ENCODE assay signal across 18 cellular contexts in genomic region chr6:88481519-88481918, GRCh38.
DNase-seq lines count a peak whose midpoint lies in the region; TF ChIP-seq lines count a peak whose summit lies in the region.
"Had no signal": no experiment of that assay in that cellular context is flagged by ENCODE, and none has a peak within 500 bp of the region (broad histone marks: within the 10 kb centered on the region; RNA-seq: fewer than 3 reads in every experiment).

No MANE protein-coding gene starts in this region.

- CTCF ChIA-PET in OCI-LY7 (lab: Charles Lee; ENCODE audit: unreplicated experiment) = interaction anchor here (1.1 kb wide), 1 partner anchor 13 kb away, joined by 3 read pairs; no protein-coding TSS in a partner anchor

- H3F3A ChIP-seq in neural progenitor cell (ENCODE audit: low read depth) = peaks cover 25% of the 10 kb centered on the region

- no peaks in the 10 kb centered on the region for H3K27me3 ChIP-seq in BLaER1
- H3K27me3 ChIP-seq in neural progenitor cell = no peaks in the 10 kb centered on the region

- H3K79me2 ChIP-seq in OCI-LY7 (ENCODE audit: insufficient read depth, low read depth, low read length) = no peaks in the 10 kb centered on the region
- H3K79me2 ChIP-seq in neural progenitor cell (ENCODE audit: low read depth) = no peaks in the 10 kb centered on the region

- H3K27ac Mint-ChIP-seq in neural progenitor cell = peak overlapping the region; percentile 78
- H3K27ac Mint-ChIP-seq: B cell; CD4-positive, alpha-beta memory T cell had no signal

- DNase-seq in OCI-LY7 (ENCODE audit: low spot score) = no peak
- no peak for DNase-seq in neural progenitor cell (ENCODE audit: low spot score)
- DNase-seq in NCI-H1417 (lab: John Stamatoyannopoulos, UW) = no peak
- no peak for DNase-seq in NOMO-1 (lab: John Stamatoyannopoulos, UW; ENCODE audit: unreplicated experiment in 2 of 2)
- no peak for DNase-seq in NCI-H345 (lab: John Stamatoyannopoulos, UW)
- DNase-seq: C1 segment of cervical spinal cord; Calu3; CD4-positive, alpha-beta memory T cell; COR-L47; DMS53; DMS79 treated with DMSO at 0.1 percent for 48 hours; GF-D8; GM23248; H7; HCEC 1CT had no signal

- H3K4me1 ChIP-seq in BLaER1 (peaks cover 27% of the 10 kb centered on the region), OCI-LY7 (ENCODE audit: insufficient read depth, low read length, poor library complexity, severe bottlenecking) (peaks cover 27% of the 10 kb centered on the region), neural progenitor cell (peaks cover 30% of the 10 kb centered on the region)

- H3K4me3 ChIP-seq in BLaER1 (no peak overlapping the region), OCI-LY7 (ENCODE audit: low read depth, low read length, poor library complexity, severe bottlenecking) (no peak overlapping the region), neural progenitor cell (no peak overlapping the region)
- H3K4me3 ChIP-seq: GM23248 had no signal

- no peak overlapping the region for H3K9ac ChIP-seq in BLaER1
- no peak overlapping the region for H3K9ac ChIP-seq in neural progenitor cell
- H3K9ac ChIP-seq: GM23248 had no signal

- H3K4me2 ChIP-seq in BLaER1 = peak overlapping the region; percentile 62
- H3K4me2 ChIP-seq in OCI-LY7 (ENCODE audit: low read length) = no peak overlapping the region
- H3K4me2 ChIP-seq in neural progenitor cell = peak overlapping the region; percentile 63

- no peaks in the 10 kb centered on the region for H3K9me2 ChIP-seq in OCI-LY7 (ENCODE audit: insufficient read depth, low read length)

- peaks cover 39% of the 10 kb centered on the region for H3K9me3 Mint-ChIP-seq in neural progenitor cell

- H2AFZ ChIP-seq in OCI-LY7 (ENCODE audit: low read length) = peak overlapping the region; percentile 84; the same call in 1 of the 2 replicates
- no peak overlapping the region for H2AFZ ChIP-seq in neural progenitor cell (replicated peaks)
- H2AFZ ChIP-seq: GM23248 had no signal

- no peak for TF ChIP-seq CTCF in OCI-LY7 (conservative IDR thresholded peaks at IDR 0.05; ENCODE audit: low read length)
- TF ChIP-seq CTCF in neural progenitor cell (IDR thresholded peaks at IDR 0.05) = no peak

- no peaks in the 10 kb centered on the region for H4K20me1 ChIP-seq in BLaER1
- H4K20me1 ChIP-seq in OCI-LY7 (ENCODE audit: insufficient read depth, low read length) = no peaks in the 10 kb centered on the region
- H4K20me1 ChIP-seq in neural progenitor cell (ENCODE audit: low read depth) = no peaks in the 10 kb centered on the region

- H3K9me3 ChIP-seq in BLaER1 (peaks cover 18% of the 10 kb centered on the region), OCI-LY7 (ENCODE audit: low read length) (peaks cover 31% of the 10 kb centered on the region; the same call in 1 of the 2 replicates), neural progenitor cell (ENCODE audit: low read depth) (peaks cover 21% of the 10 kb centered on the region)

- BruUV-seq in OCI-LY7 (replicated peaks; lab: Mats Ljungman, UMichigan) = no TSS peak

- H3K27ac ChIP-seq in BLaER1 = no peak overlapping the region
- no peak overlapping the region for H3K27ac ChIP-seq in OCI-LY7 (ENCODE audit: low read depth, low read length, poor library complexity, severe bottlenecking)
- H3K27ac ChIP-seq in neural progenitor cell = no peak overlapping the region
- H3K27ac ChIP-seq: 22Rv1, GM23248 had no signal

- H3K36me3 ChIP-seq in BLaER1 = no peaks in the 10 kb centered on the region
- H3K36me3 ChIP-seq in OCI-LY7 (ENCODE audit: insufficient read depth, low read length) = no peaks in the 10 kb centered on the region
- no peaks in the 10 kb centered on the region for H3K36me3 ChIP-seq in neural progenitor cell

- intact Hi-C loops in OCI-LY7 (cut with micrococcal nuclease; ENCODE audit: unreplicated experiment) = no loop called here

- peaks cover 6% of the 10 kb centered on the region for H3K27me3 Mint-ChIP-seq in neural progenitor cell (ENCODE audit: insufficient read depth, low read depth)
- H3K27me3 Mint-ChIP-seq: B cell had no signal

- POLR2A ChIA-PET in OCI-LY7 (lab: Charles Lee) = interaction anchor here (0.6 to 1.1 kb wide), 2 partner anchors 9 to 757 kb away, joined by 4 to 6 read pairs; no protein-coding TSS in a partner anchor

- peaks cover 2% of the 10 kb centered on the region for H3K36me3 Mint-ChIP-seq in neural progenitor cell
- H3K36me3 Mint-ChIP-seq: CD4-positive, alpha-beta memory T cell had no signal

- H3K4me3 Mint-ChIP-seq in neural progenitor cell = peak overlapping the region; percentile 14
- H3K4me3 Mint-ChIP-seq: B cell; CD4-positive, alpha-beta memory T cell had no signal

- H3K4me1 Mint-ChIP-seq in neural progenitor cell = peaks cover 37% of the 10 kb centered on the region
- H3K4me1 Mint-ChIP-seq: B cell; CD4-positive, alpha-beta memory T cell had no signal
